In genomic region chr6:13445744-13446115, GRCh38 we compare ENCODE assay signal across 15 cellular contexts. TPM values are rescaled to one million over a fixed set of nuclear protein-coding genes. Genes with fewer than 3 reads are reported as not detected.
DNase-seq lines count a peak whose midpoint lies in the region; ATAC-seq and TF ChIP-seq lines count a peak whose summit lies in the region.
"Had no signal": no experiment of that assay in that cellular context is flagged by ENCODE, and none has a peak within 500 bp of the region (broad histone marks: within the 10 kb centered on the region; RNA-seq: fewer than 3 reads in every experiment).

No MANE protein-coding gene starts in this region.

- no peaks in the 10 kb centered on the region for H3K36me3 ChIP-seq in fibroblast of lung (ENCODE audit: control insufficient read depth, insufficient read depth, low read length)
- no peaks in the 10 kb centered on the region for H3K36me3 ChIP-seq in muscle layer of colon (ENCODE audit: insufficient read depth, low read length)
- no peaks in the 10 kb centered on the region for H3K36me3 ChIP-seq in thymus (ENCODE audit: control insufficient read depth, insufficient read depth)

- ATAC-seq in SK-N-SH treated with all-trans-retinoic acid at 6 μM for 48 hours (peak; percentile 15; the same call in 1 of the 3 replicates), HG02852 (IDR thresholded peaks at IDR 0.05; ENCODE audit: unreplicated experiment) (no peak)

- H3K4me3 ChIP-seq in fibroblast of lung (replicated peaks in 1 of 4; ENCODE audit: control extremely low read depth in 1 of 4, insufficient read depth in 1 of 4, low read depth in 3 of 4, low read length in 4 of 4) (no peak overlapping the region), muscle layer of colon (ENCODE audit: low read depth in 1 of 2, low read length in 2 of 2) (no peak overlapping the region), thymus (ENCODE audit: low read length) (no peak overlapping the region)
- H3K4me3 ChIP-seq: body of pancreas had no signal

- H3K9me3 ChIP-seq in fibroblast of lung (ENCODE audit: control insufficient read depth, insufficient read depth, low read depth, low read length) (no peaks in the 10 kb centered on the region), muscle layer of colon (ENCODE audit: low read length) (no peaks in the 10 kb centered on the region), thymus (ENCODE audit: control insufficient read depth) (no peaks in the 10 kb centered on the region)
- H3K9me3 ChIP-seq: body of pancreas had no signal

- H3K9ac ChIP-seq in fibroblast of lung (ENCODE audit: insufficient read depth, low read length) (no peak overlapping the region), muscle layer of colon (ENCODE audit: low read length) (peak overlapping the region; percentile 12)
- H3K9ac ChIP-seq: KMS-11, parathyroid adenoma had no signal

- no peak for TF ChIP-seq CTCF in fibroblast of lung (conservative IDR thresholded peaks at IDR 0.05 in 1 of 2, IDR thresholded peaks at IDR 0.05 in 1 of 2; ENCODE audit: low read depth in 1 of 2, low read length in 2 of 2)

- 94% methylated on average over 3 of the region's 3 CpGs for WGBS in thymus

- H3K4me2 ChIP-seq in fibroblast of lung (ENCODE audit: extremely low read depth, insufficient read depth, low read length): peak overlapping the region; percentile 2
- H3K4me2 ChIP-seq: KMS-11 had no signal

- no peaks in the 10 kb centered on the region for H4K20me1 ChIP-seq in fibroblast of lung (ENCODE audit: control insufficient read depth, extremely low read depth, insufficient read depth, low read length)

- H3K27me3 ChIP-seq in fibroblast of lung (ENCODE audit: control insufficient read depth, insufficient read depth, low read length) (no peaks in the 10 kb centered on the region), muscle layer of colon (ENCODE audit: control insufficient read depth in 1 of 2, insufficient read depth in 2 of 2, low read length in 2 of 2) (no peaks in the 10 kb centered on the region), thymus (ENCODE audit: control insufficient read depth, insufficient read depth) (no peaks in the 10 kb centered on the region)
- H3K27me3 ChIP-seq: body of pancreas had no signal

- H3K27ac ChIP-seq in fibroblast of lung (ENCODE audit: insufficient read depth, low read length) (no peak overlapping the region), muscle layer of colon (ENCODE audit: low read depth, low read length) (peak overlapping the region; percentile 75), thymus (ENCODE audit: low read depth) (peak overlapping the region; percentile 69)
- H3K27ac ChIP-seq: HL-60, KMS-11, parathyroid adenoma had no signal

- H3K4me1 ChIP-seq in fibroblast of lung (ENCODE audit: control insufficient read depth, extremely low read depth, insufficient read depth, low read length) (peaks cover 15% of the 10 kb centered on the region), muscle layer of colon (ENCODE audit: insufficient read depth, low read length) (peaks cover 56% of the 10 kb centered on the region), thymus (ENCODE audit: control insufficient read depth, insufficient read depth, low read length) (peaks cover 8% of the 10 kb centered on the region)

- DNase-seq in fibroblast of lung (ENCODE audit: low read depth in 2 of 2) (no peak), NCI-H1417 treated with DMSO at 0.1 percent for 48 hours (lab: John Stamatoyannopoulos, UW) (no peak)
- no peak for DNase-seq in stimulated activated CD4-positive, alpha-beta T cell treated with anti-CD3 and anti-CD28 coated beads, Interleukin-4, amount 100 ng/mL, for 24 hours
- DNase-seq: activated gamma-delta T cell treated with Interleukin-2 at 50 U/mL for 16 hours; AML-193; effector CD4-positive, alpha-beta T cell; midbrain had no signal

- H3K79me2 ChIP-seq in fibroblast of lung (ENCODE audit: control insufficient read depth, insufficient read depth, low read length): no peaks in the 10 kb centered on the region

- no peak overlapping the region for H2AFZ ChIP-seq in fibroblast of lung (ENCODE audit: low read length)
- H2AFZ ChIP-seq: parathyroid adenoma had no signal

TF ChIP-seq in SK-N-SH treated with all-trans-retinoic acid at 6 μM for 48 hours, 23 proteins besides CTCF, POLR2A, EP300 and RAD21:
- TF ChIP-seq CSRNP3 (CRISPR knock-in tag; IDR thresholded peaks at IDR 0.05) (no peak), PATZ1 (CRISPR knock-in tag; IDR thresholded peaks at IDR 0.05; ENCODE audit: borderline replicate concordance) (no peak), ZNF565 (CRISPR knock-in tag; conservative IDR thresholded peaks at IDR 0.05; ENCODE audit: low read depth) (no peak), ISL1 (CRISPR knock-in tag; IDR thresholded peaks at IDR 0.05) (no peak)
- TF ChIP-seq, protein P1, sequence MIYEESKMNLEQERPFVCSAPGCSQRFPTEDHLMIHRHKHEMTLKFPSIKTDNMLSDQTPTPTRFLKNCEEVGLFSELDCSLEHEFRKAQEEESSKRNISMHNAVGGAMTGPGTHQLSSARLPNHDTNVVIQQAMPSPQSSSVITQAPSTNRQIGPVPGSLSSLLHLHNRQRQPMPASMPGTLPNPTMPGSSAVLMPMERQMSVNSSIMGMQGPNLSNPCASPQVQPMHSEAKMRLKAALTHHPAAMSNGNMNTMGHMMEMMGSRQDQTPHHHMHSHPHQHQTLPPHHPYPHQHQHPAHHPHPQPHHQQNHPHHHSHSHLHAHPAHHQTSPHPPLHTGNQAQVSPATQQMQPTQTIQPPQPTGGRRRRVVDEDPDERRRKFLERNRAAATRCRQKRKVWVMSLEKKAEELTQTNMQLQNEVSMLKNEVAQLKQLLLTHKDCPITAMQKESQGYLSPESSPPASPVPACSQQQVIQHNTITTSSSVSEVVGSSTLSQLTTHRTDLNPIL (CRISPR knock-in tag; IDR thresholded peaks at IDR 0.05; ENCODE audit: low read depth): no peak

RNA-seq across cellular contexts. Expression of gene GFOD1, which starts 41.7 kb away (rescaled TPM):
- total RNA-seq in fibroblast of lung: 15.4 and 25.3 TPM in 2 replicates
- polyA plus RNA-seq in fibroblast of lung: 10.5 and 11.2 TPM in 2 replicates
- polyA plus RNA-seq in fibroblast of lung (2012): 7.1 and 8.6 TPM in 2 replicates
- 8.8 and 15.7 TPM in 2 replicates for polyA minus RNA-seq in fibroblast of lung (ENCODE audit: low replicate concordance)
- polyA plus RNA-seq in thymus: 8.1 TPM
